In the genomic region with DNA sequence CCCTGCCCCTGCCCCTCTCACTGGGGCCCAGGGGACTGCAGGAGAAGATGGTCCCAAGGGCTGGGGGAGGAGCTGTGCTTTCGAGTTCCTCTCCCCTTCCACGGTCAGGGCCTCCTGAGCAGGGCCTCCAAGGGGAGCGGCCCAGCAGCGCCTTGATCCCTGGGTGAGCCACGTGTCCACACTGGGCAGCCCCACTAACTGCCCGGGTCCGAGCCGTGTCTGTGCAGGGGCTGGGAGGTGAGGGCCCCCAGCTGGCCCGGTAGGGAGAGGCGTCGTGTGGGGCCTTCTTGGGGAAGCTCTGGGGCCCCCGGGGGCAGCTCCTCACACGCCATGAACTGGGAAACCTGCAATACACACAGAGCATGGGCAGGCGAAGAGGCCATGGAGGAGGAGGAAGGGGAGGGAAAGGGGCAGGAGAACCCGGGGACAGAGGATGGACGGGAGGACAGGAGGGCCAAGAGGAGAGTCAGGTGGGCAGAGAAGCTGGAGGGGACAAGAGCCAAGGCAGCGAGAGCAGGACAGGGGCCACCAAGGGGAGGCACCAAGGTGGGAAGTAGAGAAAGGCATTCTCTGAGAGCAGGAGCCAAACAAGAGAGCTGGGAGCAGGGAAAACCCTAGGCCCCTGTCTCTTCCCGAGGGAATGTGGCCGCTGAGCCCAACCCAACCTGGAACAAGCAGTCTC, we compare ENCODE assay signal across 13 cellular contexts. TPM values are rescaled to one million over a fixed set of nuclear protein-coding genes. Genes with fewer than 3 reads are reported as not detected.
DNase-seq lines count a peak whose midpoint lies in the region; ATAC-seq and TF ChIP-seq lines count a peak whose summit lies in the region.
"Had no signal": no experiment of that assay in that cellular context is flagged by ENCODE, and none has a peak within 500 bp of the region (broad histone marks: within the 10 kb centered on the region; RNA-seq: fewer than 3 reads in every experiment).

No MANE protein-coding gene starts in this region.

- BruUV-seq in MCF 10A (replicated peaks; lab: Mats Ljungman, UMichigan), result no TSS peak

- CTCF ChIA-PET in MCF 10A (lab: Yijun Ruan, JAX), result interaction anchor here (0.8 to 1.3 kb wide), 5 partner anchors 18 to 166 kb away, joined by 3 to 4 read pairs (median 3); no protein-coding TSS in a partner anchor

- H3K27ac ChIP-seq in breast epithelium, result peak overlapping the region; percentile 25 to 55
- no peak overlapping the region for H3K27ac ChIP-seq in upper lobe of right lung
- H3K27ac ChIP-seq in endodermal cell (ENCODE audit: low read depth, low read length), result no peak overlapping the region

- ATAC-seq in upper lobe of right lung, result no peak
- ATAC-seq in HG02763 (IDR thresholded peaks at IDR 0.05; ENCODE audit: unreplicated experiment), result no peak
- no peak for ATAC-seq in GM19397 (IDR thresholded peaks at IDR 0.05; ENCODE audit: unreplicated experiment)
- ATAC-seq: T-helper 17 cell had no signal

- H3K27me3 ChIP-seq in breast epithelium, result peaks cover 0 to 21% of the 10 kb centered on the region in 2 donors
- peaks cover 12% of the 10 kb centered on the region for H3K27me3 ChIP-seq in upper lobe of right lung
- peaks cover 5% of the 10 kb centered on the region for H3K27me3 ChIP-seq in endodermal cell (ENCODE audit: control insufficient read depth, insufficient read depth, low read length, poor library complexity, severe bottlenecking)

- TF ChIP-seq CTCF in breast epithelium (IDR thresholded peaks at IDR 0.05) (no peak), MCF 10A (IDR thresholded peaks at IDR 0.05; ENCODE audit: unreplicated experiment) (no peak), nephron (IDR thresholded peaks at IDR 0.05; ENCODE audit: unreplicated experiment in 3 of 3) (no peak), upper lobe of right lung (IDR thresholded peaks at IDR 0.05) (no peak), endodermal cell (conservative IDR thresholded peaks at IDR 0.05) (no peak)

- no peaks in the 10 kb centered on the region for H3K9me3 ChIP-seq in breast epithelium
- H3K9me3 ChIP-seq in upper lobe of right lung, result no peaks in the 10 kb centered on the region
- no peaks in the 10 kb centered on the region for H3K9me3 ChIP-seq in endodermal cell (ENCODE audit: control insufficient read depth, low read length)
- H3K9me3 ChIP-seq: body of pancreas had no signal

- H3K36me3 ChIP-seq in breast epithelium (no peaks in the 10 kb centered on the region), upper lobe of right lung (no peaks in the 10 kb centered on the region), endodermal cell (ENCODE audit: control insufficient read depth, insufficient read depth, low read length) (no peaks in the 10 kb centered on the region)

- H3K27me3 Mint-ChIP-seq in MCF 10A (ENCODE audit: insufficient read depth, unreplicated experiment) (no peaks in the 10 kb centered on the region), nephron (ENCODE audit: low read depth) (no peaks in the 10 kb centered on the region), endodermal cell (ENCODE audit: insufficient read depth) (peaks cover 8% of the 10 kb centered on the region)
- H3K27me3 Mint-ChIP-seq: T-helper 17 cell had no signal

- no peak overlapping the region for H3K9ac ChIP-seq in endodermal cell (ENCODE audit: extremely low read depth, low read length, poor library complexity, severe bottlenecking)

- H3K9me3 Mint-ChIP-seq in MCF 10A (ENCODE audit: unreplicated experiment) (no peaks in the 10 kb centered on the region), nephron (no peaks in the 10 kb centered on the region), endodermal cell (no peaks in the 10 kb centered on the region)
- H3K9me3 Mint-ChIP-seq: activated T-helper 1 cell treated with anti-CD3 and anti-CD28 coated beads, Interleukin-12 subunit alpha, Interleukin-12 subunit beta, Interleukin-2, Interleukin-4 antibody, amounts not matched to agents 30 ng/mL and 10 ng/mL and 1 ng/mL, durations not matched to agents 14 hours and 24 hours and 36 hours had no signal

- DNase-seq in breast epithelium (ENCODE audit: low spot score in 2 of 2) (peak in 1 of 2 donors; percentile 49), MCF 10A (ENCODE audit: unreplicated experiment) (no peak), erythroblast (lab: John Stamatoyannopoulos, UW) (peak; percentile 46 to 51), upper lobe of right lung (peak; percentile 58), endodermal cell (no peak)
- DNase-seq: DMS153, NCI-H510A had no signal

- H3K4me1 Mint-ChIP-seq in MCF 10A (ENCODE audit: insufficient read depth, unreplicated experiment) (peaks cover 32% of the 10 kb centered on the region), nephron (peaks cover 27% of the 10 kb centered on the region), endodermal cell (peaks cover 8% of the 10 kb centered on the region)

- TF ChIP-seq POLR2A in breast epithelium (IDR thresholded peaks at IDR 0.05) (no peak), erythroblast (IDR thresholded peaks at IDR 0.05; ENCODE audit: low read length) (no peak)

- H3K27ac Mint-ChIP-seq in MCF 10A (ENCODE audit: low read depth, unreplicated experiment), result no peak overlapping the region
- peak overlapping the region; percentile 78 to 90 (median 89) for H3K27ac Mint-ChIP-seq in nephron
- H3K27ac Mint-ChIP-seq in endodermal cell, result no peak overlapping the region
- H3K27ac Mint-ChIP-seq: activated T-helper 1 cell treated with anti-CD3 and anti-CD28 coated beads, Interleukin-12 subunit alpha, Interleukin-12 subunit beta, Interleukin-2, Interleukin-4 antibody, amounts not matched to agents 30 ng/mL and 10 ng/mL and 1 ng/mL, durations not matched to agents 14 hours and 24 hours and 36 hours had no signal

- intact Hi-C loops in breast epithelium (cut with DNase I; ENCODE audit: low total_unique reads), result no loop called here
- intact Hi-C loops in MCF 10A (cut with micrococcal nuclease), result no loop called here
- intact Hi-C loops in upper lobe of right lung (cut with DNase I), result no loop called here

- H3K36me3 Mint-ChIP-seq in MCF 10A (ENCODE audit: insufficient read depth, unreplicated experiment), result no peaks in the 10 kb centered on the region
- H3K36me3 Mint-ChIP-seq in nephron (ENCODE audit: low read depth), result peaks cover 4% of the 10 kb centered on the region
- H3K36me3 Mint-ChIP-seq in endodermal cell (ENCODE audit: low read depth), result no peaks in the 10 kb centered on the region

- POLR2A ChIA-PET in MCF 10A (lab: Yijun Ruan, JAX), result interaction anchor here (0.6 to 1.2 kb wide), 2 partner anchors 41 to 47 kb away, joined by 3 to 4 read pairs; no protein-coding TSS in a partner anchor

- WGBS in endodermal cell (ENCODE audit: insufficient coverage in 1 of 2, insufficient read length in 1 of 2), 2 experiments, result 77 to 82% methylated on average over 11 to 19 of the region's 19 CpGs

- H3K4me1 ChIP-seq in breast epithelium (no peaks in the 10 kb centered on the region), upper lobe of right lung (no peaks in the 10 kb centered on the region), endodermal cell (ENCODE audit: control insufficient read depth, insufficient read depth, low read length) (no peaks in the 10 kb centered on the region)
- H3K4me1 ChIP-seq: body of pancreas had no signal

- H3K4me3 Mint-ChIP-seq in MCF 10A (ENCODE audit: unreplicated experiment) (no peak overlapping the region), nephron (peak overlapping the region; percentile 21 to 59 (median 48)), endodermal cell (no peak overlapping the region)
- H3K4me3 Mint-ChIP-seq: activated T-helper 1 cell treated with anti-CD3 and anti-CD28 coated beads, Interleukin-12 subunit alpha, Interleukin-12 subunit beta, Interleukin-2, Interleukin-4 antibody, amounts not matched to agents 30 ng/mL and 10 ng/mL and 1 ng/mL, durations not matched to agents 14 hours and 24 hours and 36 hours; T-helper 17 cell had no signal

- H3K4me3 ChIP-seq in breast epithelium, result no peak overlapping the region
- no peak overlapping the region for H3K4me3 ChIP-seq in upper lobe of right lung
- H3K4me3 ChIP-seq in endodermal cell (ENCODE audit: low read length), result no peak overlapping the region
- H3K4me3 ChIP-seq: body of pancreas had no signal

RNA-seq across cellular contexts. Expression of a gene that starts 32.8 kb away (rescaled TPM):
- under 1 TPM; under 0.01 to 0.29 (median 0.16) TPM for total RNA-seq in breast epithelium
- total RNA-seq in MCF 10A (2022), result 0.09 TPM in 1 of 2 replicates, not detected in the other
- 3.6 TPM for total RNA-seq in upper lobe of right lung
- 1 to 10 TPM; 1.1 to 1.9 TPM for total RNA-seq in endodermal cell
- polyA plus RNA-seq in endodermal cell (2013, experiment 1 of 2), result 19.3 TPM
- 17.8 TPM for polyA plus RNA-seq in endodermal cell (2013, experiment 2 of 2)

RNA-seq across cellular contexts. Expression of a gene that starts 45.5 kb away (rescaled TPM):
- total RNA-seq in breast epithelium (10 to 100 TPM in 1 of 3 donors, 1 to 10 TPM in 2; 3.8 to 35.1 (median 5.1) TPM), MCF 10A (2022) (0.20 and 0.30 TPM in 2 replicates), upper lobe of right lung (42.9 TPM), endodermal cell (1 to 10 TPM; 2.3 to 9.1 TPM)
- 4.0 TPM for polyA plus RNA-seq in endodermal cell (2013, experiment 1 of 2)
- 4.1 TPM for polyA plus RNA-seq in endodermal cell (2013, experiment 2 of 2)

Comparison
In these comparisons a context has a peak if more than half of its experiments do, and no peak if none do; other contexts are left out.
1. DNase-seq: peak in erythroblast (2 of 2) and upper lobe of right lung (single experiment); none in MCF 10A (single experiment) and endodermal cell (single experiment).
2. H3K27ac ChIP-seq: peak in breast epithelium (2 of 2); none in upper lobe of right lung (single experiment) and endodermal cell (single experiment).
3. H3K27ac Mint-ChIP-seq: peak in nephron (3 of 3); none in MCF 10A (single experiment) and endodermal cell (single experiment).
4. H3K4me3 Mint-ChIP-seq: peak in nephron (3 of 3); none in MCF 10A (single experiment) and endodermal cell (single experiment).